ENCODE assay signal across 8 cellular contexts in genomic region chr11:117230286-117230961, GRCh38.
A peak's percentile ranks its signal among the peaks of the same experiment; 100 is the strongest.
DNase-seq lines count a peak whose midpoint lies in the region; ATAC-seq and TF ChIP-seq lines count a peak whose summit lies in the region.

No MANE protein-coding gene starts in this region.

- H3K9ac ChIP-seq in rectal smooth muscle tissue (ENCODE audit: low read length) = no peak overlapping the region

- H3K27ac ChIP-seq in brain microvascular endothelial cell = no peak overlapping the region
- H3K27ac ChIP-seq in rectal smooth muscle tissue (ENCODE audit: low read depth, low read length) = no peak overlapping the region

- TF ChIP-seq CTCF in brain microvascular endothelial cell (IDR thresholded peaks at IDR 0.05; ENCODE audit: low read depth, low read length, missing control alignments) = no peak

- H3K4me1 ChIP-seq in rectal smooth muscle tissue (ENCODE audit: control insufficient read depth, insufficient read depth, low read length) = peaks cover 19% of the 10 kb centered on the region

- ATAC-seq in GM18498 (IDR thresholded peaks at IDR 0.05; ENCODE audit: unreplicated experiment) = peak; percentile 29
- ATAC-seq in GM21723 (IDR thresholded peaks at IDR 0.05; ENCODE audit: unreplicated experiment) = no peak

- H3K27me3 ChIP-seq in brain microvascular endothelial cell (replicated peaks) = no peaks in the 10 kb centered on the region
- no peaks in the 10 kb centered on the region for H3K27me3 ChIP-seq in rectal smooth muscle tissue (ENCODE audit: control insufficient read depth, insufficient read depth, low read length)

- in situ Hi-C loops in brain microvascular endothelial cell (cut with HindIII; ENCODE audit: low pct_ligation_motif_present, low sequenced_read_pairs) = no loop called here

- H3K36me3 ChIP-seq in brain microvascular endothelial cell (replicated peaks) (peaks cover 33% of the 10 kb centered on the region), rectal smooth muscle tissue (ENCODE audit: control insufficient read depth, insufficient read depth, low read length) (peaks cover 26% of the 10 kb centered on the region)

- H3K4me3 ChIP-seq in brain microvascular endothelial cell (ENCODE audit: low read depth, low read length) = peak overlapping the region; percentile 94
- peak overlapping the region; percentile 97 for H3K4me3 ChIP-seq in rectal smooth muscle tissue (ENCODE audit: low read length)

- DNase-seq in T follicular helper cell (ENCODE audit: low read depth) (peak; percentile 4), brain microvascular endothelial cell (no peak), NCI-H524 treated with DMSO at 0.1 percent for 48 hours (lab: John Stamatoyannopoulos, UW) (no peak), iPS-NIHi11 (ENCODE audit: low spot score) (no peak), NCI-H2081 treated with DMSO at 0.1 percent for 48 hours (lab: John Stamatoyannopoulos, UW) (no peak)
